Comparison of ENCODE assay signal across 8 cellular contexts in the genomic region with DNA sequence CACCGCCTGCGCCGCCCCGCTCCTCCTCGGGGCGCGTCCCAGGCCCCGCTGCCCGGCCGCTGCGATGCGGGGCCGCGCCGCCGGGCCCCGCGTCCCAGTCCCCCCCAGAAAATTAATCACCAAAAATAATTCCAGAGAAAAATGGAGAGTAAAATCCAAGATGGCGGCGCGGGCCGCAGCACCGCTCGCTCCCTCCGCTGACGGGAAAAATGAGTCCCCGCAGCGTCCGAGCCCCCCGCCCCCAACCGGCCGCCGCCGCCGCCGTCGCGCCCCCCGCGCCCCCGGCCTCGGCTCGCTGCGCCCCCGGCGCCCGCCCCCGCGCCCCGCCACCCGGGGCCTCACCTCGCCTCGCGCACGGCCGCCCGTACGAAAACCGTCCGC. TPM values are rescaled to one million over a fixed set of nuclear protein-coding genes. Genes with fewer than 3 reads are reported as not detected.
DNase-seq lines count a peak whose midpoint lies in the region; ATAC-seq and TF ChIP-seq lines count a peak whose summit lies in the region.

TSS of gene KMT5B (minus strand) at position 162 of the 381 bp plus-strand sequence. CDS start 23,220 bp downstream, outside the sequence.

- H3K27ac Mint-ChIP-seq in chondrocyte (ENCODE audit: unreplicated experiment), result peak within 1 kb of the TSS; percentile 91

- no peaks in the 10 kb centered on the region for H3K36me3 Mint-ChIP-seq in chondrocyte (ENCODE audit: low read depth)

- H3K27me3 Mint-ChIP-seq in chondrocyte (ENCODE audit: low read depth), result no peaks in the 10 kb centered on the region

- H3K4me1 Mint-ChIP-seq in chondrocyte (ENCODE audit: low read depth), result peaks cover 47% of the 10 kb centered on the region

- DNase-seq in DMS79 treated with DMSO at 0.1 percent for 48 hours (lab: John Stamatoyannopoulos, UW), result peak; percentile 27
- DNase-seq in DMS79 (lab: John Stamatoyannopoulos, UW), result no peak
- peak; percentile 62 for DNase-seq in T1000 (lab: John Stamatoyannopoulos, UW)
- DNase-seq in chondrocyte (ENCODE audit: low spot score), result no peak
- peak in 1 of 2 donors; percentile 45 for DNase-seq in left lung
- DNase-seq in stimulated activated CD4-positive, alpha-beta T cell treated with anti-CD3 and anti-CD28 coated beads, Interleukin-4, amount 100 ng/mL, for 1 hour, result peak; percentile 69
- no peak for DNase-seq in NCI-H1694 treated with DMSO at 0.1 percent for 48 hours (lab: John Stamatoyannopoulos, UW)

- intact Hi-C loops in left lung (cut with DNase I), result no loop called here

- peak within 1 kb of the TSS; percentile 99 for H3K27ac ChIP-seq in left lung

- TF ChIP-seq CTCF in chondrocyte (IDR thresholded peaks at IDR 0.05), result no peak
- TF ChIP-seq CTCF in left lung (IDR thresholded peaks at IDR 0.05), result no peak

- no peaks in the 10 kb centered on the region for H3K9me3 ChIP-seq in left lung

- peaks cover 21 to 49% of the 10 kb centered on the region in 2 donors for H3K4me1 ChIP-seq in left lung

- peak within 1 kb of the TSS; percentile 89 for H3K4me3 Mint-ChIP-seq in chondrocyte (ENCODE audit: unreplicated experiment)

- H3K27me3 ChIP-seq in left lung, result peaks cover 0 to 6% of the 10 kb centered on the region in 2 donors

- peak within 1 kb of the TSS; percentile 77 to 83 for H3K4me3 ChIP-seq in left lung

- H3K9me3 Mint-ChIP-seq in chondrocyte (ENCODE audit: low read depth), result no peaks in the 10 kb centered on the region

- peak; percentile 15 for ATAC-seq in HG03354 (IDR thresholded peaks at IDR 0.05; ENCODE audit: poor library complexity, severe bottlenecking, unreplicated experiment)
- ATAC-seq in left lung, result no peak

- no peaks in the 10 kb centered on the region for H3K36me3 ChIP-seq in left lung

RNA-seq across cellular contexts. Expression of gene KMT5B, which starts in this region (rescaled TPM):
- total RNA-seq in chondrocyte (40.8 to 44.4 TPM (median 41.2 TPM) in 3 replicates), left lung (10 to 100 TPM; 36.0 to 38.2 TPM)

Comparison
In these comparisons a context has a peak if more than half of its experiments do, and no peak if none do; other contexts are left out.
1. DNase-seq: peak in DMS79 treated with DMSO at 0.1 percent for 48 hours (single experiment), T1000 (single experiment) and stimulated activated CD4-positive, alpha-beta T cell treated with anti-CD3 and anti-CD28 coated beads, Interleukin-4, amount 100 ng/mL, for 1 hour (single experiment); none in DMS79 (single experiment), chondrocyte (single experiment) and NCI-H1694 treated with DMSO at 0.1 percent for 48 hours (single experiment).